Comparison of ENCODE assay signal across 19 cellular contexts in genomic region chr3:101842245-101842934, GRCh38. TPM values are rescaled to one million over a fixed set of nuclear protein-coding genes. Genes with fewer than 3 reads are reported as not detected.
A peak's percentile ranks its signal among the peaks of the same experiment; 100 is the strongest.
DNase-seq lines count a peak whose midpoint lies in the region; ATAC-seq lines count a peak whose summit lies in the region.
"Had no signal": no experiment of that assay in that cellular context is flagged by ENCODE, and none has a peak within 500 bp of the region (broad histone marks: within the 10 kb centered on the region; RNA-seq: fewer than 3 reads in every experiment).

No MANE protein-coding gene starts in this region.

- DNase-seq in Caki2 (ENCODE audit: low read depth) (peak; percentile 57), astrocyte of the hippocampus (ENCODE audit: low read depth, low spot score) (peak; percentile 69), left colon (no peak), NK-92 (lab: John Stamatoyannopoulos, UW; ENCODE audit: unreplicated experiment) (no peak)
- no peak for DNase-seq in activated CD4-positive, alpha-beta memory T cell treated with anti-CD3 and anti-CD28 coated beads for 36 hours
- DNase-seq: activated CD4-positive, alpha-beta T cell treated with anti-CD3 and anti-CD28 coated beads, Interleukin-2, amount 50 U/mL, for 1 hour; activated effector memory CD4-positive, alpha-beta T cell treated with Interleukin-2 at 50 U/mL for 16 hours; brain microvascular endothelial cell; CD4-positive, alpha-beta T cell; GM23248; NCI-H2029; NK-92 treated with Interleukin-12 subunit alpha and Interleukin-12 subunit beta, amount 100 ng/mL, for 24 hours; stimulated activated CD4-positive, alpha-beta T cell treated with anti-CD3 and anti-CD28 coated beads, Interleukin-4, amount 100 ng/mL, for 1 hour; stimulated activated naive CD4-positive, alpha-beta T cell treated with Interleukin-2 at 50 U/mL for 16 hours had no signal

- CTCF ChIA-PET in activated CD4-positive, alpha-beta memory T cell treated with anti-CD3 and anti-CD28 coated beads for 36 hours (lab: Charles Lee), result interaction anchor here (1.4 kb wide), 1 partner anchor 383 kb away, joined by 3 read pairs; no protein-coding TSS in a partner anchor

- peaks cover 6% of the 10 kb centered on the region for H3K4me1 Mint-ChIP-seq in activated CD4-positive, alpha-beta memory T cell treated with anti-CD3 and anti-CD28 coated beads for 36 hours (ENCODE audit: low read depth)

- no peaks in the 10 kb centered on the region for H3K27me3 Mint-ChIP-seq in activated CD4-positive, alpha-beta memory T cell treated with anti-CD3 and anti-CD28 coated beads for 36 hours
- H3K27me3 Mint-ChIP-seq: CD4-positive, alpha-beta T cell had no signal

- H3K4me1 ChIP-seq in HUES6 (ENCODE audit: control insufficient read depth, insufficient read depth, low read length) (peaks cover 23% of the 10 kb centered on the region), mesodermal cell (ENCODE audit: control insufficient read depth, insufficient read depth, low read length, poor library complexity, severe bottlenecking) (peaks cover 6% of the 10 kb centered on the region)

- no peak overlapping the region for H3K27ac Mint-ChIP-seq in activated CD4-positive, alpha-beta memory T cell treated with anti-CD3 and anti-CD28 coated beads for 36 hours
- H3K27ac Mint-ChIP-seq: CD4-positive, alpha-beta T cell; T-helper 1 cell treated with Interleukin-12 subunit alpha and Interleukin-12 subunit beta and Interleukin-4 antibody, amounts not matched to agents 30 μg/mL and 1 μg/mL, for 36 hours had no signal

- POLR2A ChIA-PET in activated CD4-positive, alpha-beta memory T cell treated with anti-CD3 and anti-CD28 coated beads for 36 hours (lab: Charles Lee), result interaction anchor here (1.2 kb wide), 1 partner anchor 9 kb away, joined by 3 read pairs; no protein-coding TSS in a partner anchor

- peak overlapping the region; percentile 66 for H3K9ac ChIP-seq in HUES6 (ENCODE audit: low read length)
- H3K9ac ChIP-seq: GM23248, KMS-11 had no signal

- ATAC-seq in left colon (no peak), HG03442 (IDR thresholded peaks at IDR 0.05; ENCODE audit: unreplicated experiment) (no peak)

- no peak overlapping the region for H3K4me3 ChIP-seq in HUES6 (ENCODE audit: low read depth, low read length)
- H3K4me3 ChIP-seq in mesodermal cell (ENCODE audit: extremely low read depth, insufficient read depth, low read length, poor library complexity, severe bottlenecking), result no peak overlapping the region
- H3K4me3 ChIP-seq: GM23248 had no signal

- H3K27me3 ChIP-seq in HUES6 (ENCODE audit: control insufficient read depth, insufficient read depth, low read length), result no peaks in the 10 kb centered on the region
- H3K27me3 ChIP-seq: brain microvascular endothelial cell had no signal

- H3K9me3 Mint-ChIP-seq in activated CD4-positive, alpha-beta memory T cell treated with anti-CD3 and anti-CD28 coated beads for 36 hours, result peaks cover 4% of the 10 kb centered on the region

- peak overlapping the region; percentile 85 for H3K27ac ChIP-seq in HUES6 (ENCODE audit: low read depth, low read length)
- peak overlapping the region; percentile 51 for H3K27ac ChIP-seq in mesodermal cell (ENCODE audit: low read depth, low read length, severe bottlenecking)
- H3K27ac ChIP-seq: brain microvascular endothelial cell, GM23248, KMS-11 had no signal

- intact Hi-C loops in left colon (cut with DNase I, micrococcal nuclease), result no loop called here
- intact Hi-C loops in activated CD4-positive, alpha-beta memory T cell treated with anti-CD3 and anti-CD28 coated beads for 36 hours (cut with micrococcal nuclease), result loop anchor here (1.0 kb wide), 1 partner anchor 9 kb away; no protein-coding TSS in a partner anchor

- H3K9me3 ChIP-seq in HUES6 (ENCODE audit: control insufficient read depth, insufficient read depth, low read depth, low read length), result no peaks in the 10 kb centered on the region
- H3K9me3 ChIP-seq in mesodermal cell (ENCODE audit: control insufficient read depth, low read length), result no peaks in the 10 kb centered on the region

- H3K4me3 Mint-ChIP-seq in activated CD4-positive, alpha-beta memory T cell treated with anti-CD3 and anti-CD28 coated beads for 36 hours, result no peak overlapping the region
- H3K4me3 Mint-ChIP-seq: CD4-positive, alpha-beta T cell; T-helper 1 cell treated with Interleukin-12 subunit alpha and Interleukin-12 subunit beta and Interleukin-4 antibody, amounts not matched to agents 30 μg/mL and 1 μg/mL, for 36 hours had no signal

- WGBS in mesodermal cell (ENCODE audit: insufficient coverage in 2 of 2), 2 experiments, result 38 to 41% methylated on average over 2 of the region's 2 CpGs

- H3K36me3 Mint-ChIP-seq in activated CD4-positive, alpha-beta memory T cell treated with anti-CD3 and anti-CD28 coated beads for 36 hours, result peaks cover 12% of the 10 kb centered on the region

- in situ Hi-C loops in Caki2 (cut with HindIII; ENCODE audit: low pct_unique_long_range_greater_than_20kb, low sequenced_read_pairs), result no loop called here

- no peaks in the 10 kb centered on the region for H3K36me3 ChIP-seq in HUES6 (ENCODE audit: control insufficient read depth, insufficient read depth, low read length)
- no peaks in the 10 kb centered on the region for H3K36me3 ChIP-seq in mesodermal cell (ENCODE audit: control insufficient read depth, insufficient read depth, low read length)
- H3K36me3 ChIP-seq: brain microvascular endothelial cell had no signal

RNA-seq across cellular contexts. Expression of gene NFKBIZ, which starts 6.9 kb away (rescaled TPM):
- 45.4 and 53.5 TPM in 2 replicates for total RNA-seq in Caki2 (2014; rRNA removed; shearing (Covaris generic); ENCODE audit: low replicate concordance)
- polyA plus RNA-seq in mesodermal cell (2013, experiment 1 of 2), result 14.9 TPM
- polyA plus RNA-seq in mesodermal cell (2013, experiment 2 of 2), result 13.8 TPM
- total RNA-seq in left colon, result 100 to 1,000 TPM in 1 of 2 donors, 10 to 100 TPM in 1; 86.5 to 170 TPM
- total RNA-seq in activated CD4-positive, alpha-beta memory T cell treated with anti-CD3 and anti-CD28 coated beads for 36 hours, result 10 to 100 TPM; 65.9 to 74.9 TPM

Comparison
In these comparisons a context has a peak if more than half of its experiments do, and no peak if none do; other contexts are left out.
1. DNase-seq: peak in Caki2 (single experiment) and astrocyte of the hippocampus (single experiment); none in left colon (0 of 2), activated CD4-positive, alpha-beta memory T cell treated with anti-CD3 and anti-CD28 coated beads for 36 hours (single experiment) and NK-92 (single experiment).